Comparison of ENCODE assay signal across 34 cellular contexts in genomic region chr11:84963240-84963639, GRCh38.
"Had no signal": no experiment of that assay in that cellular context is flagged by ENCODE, and none has a peak within 500 bp of the region (broad histone marks: within the 10 kb centered on the region; RNA-seq: fewer than 3 reads in every experiment).

No MANE protein-coding gene starts in this region.

- H3K27me3 ChIP-seq: breast epithelium, esophagus squamous epithelium, uterus had no signal

- H3K27ac ChIP-seq: breast epithelium, epithelial cell of prostate, esophagus squamous epithelium, left ventricle myocardium inferior, parathyroid adenoma, psoas muscle, skin epidermis, uterus, VCaP had no signal

- H3K79me2 ChIP-seq: parathyroid adenoma had no signal

- H3K9me3 Mint-ChIP-seq: stimulated activated memory B cell treated with anti-CD40 and anti-IgM and Interleukin-4, amounts not matched to agents 10 μg/mL and 1 μg/mL and 100 μg/mL, for 72 hours; type B pancreatic cell had no signal

- H3K27me3 Mint-ChIP-seq: activated naive CD4-positive, alpha-beta T cell treated with anti-CD3 and anti-CD28 coated beads, Interleukin-2, amount 10 ng/mL, durations not matched to agents 7 days and 5 days; activated naive CD8-positive, alpha-beta T cell treated with anti-CD3 and anti-CD28 coated beads, Interleukin-2, amount 10 ng/mL, durations not matched to agents 7 days and 5 days; naive thymus-derived CD4-positive, alpha-beta T cell; stimulated activated memory B cell treated with anti-CD40 and anti-IgM and Interleukin-4, amounts not matched to agents 10 μg/mL and 1 μg/mL and 100 μg/mL, for 72 hours; stimulated activated naive CD8-positive, alpha-beta T cell treated with anti-CD3 and anti-CD28 coated beads, Interleukin-15, amount 100 ng/mL, for 72 hours; type B pancreatic cell had no signal

- ATAC-seq: activated CD4-positive, CD25-positive, alpha-beta regulatory T cell treated with anti-CD3 and anti-CD28 coated beads, Interleukin-2, amount 50 U/mL, for 24 hours; naive thymus-derived CD4-positive, alpha-beta T cell; psoas muscle; right cardiac atrium; stimulated activated memory B cell treated with anti-CD40 and anti-IgM and Interleukin-4, amounts not matched to agents 10 μg/mL and 1 μg/mL and 100 μg/mL, for 72 hours; stimulated activated naive CD8-positive, alpha-beta T cell treated with anti-CD3 and anti-CD28 coated beads, Interleukin-15, amount 100 ng/mL, for 72 hours had no signal

- H3K4me3 Mint-ChIP-seq: activated naive CD4-positive, alpha-beta T cell treated with anti-CD3 and anti-CD28 coated beads, Interleukin-2, amount 10 ng/mL, durations not matched to agents 7 days and 5 days; activated naive CD8-positive, alpha-beta T cell treated with anti-CD3 and anti-CD28 coated beads, Interleukin-2, amount 10 ng/mL, durations not matched to agents 7 days and 5 days; activated T-helper 1 cell treated with anti-CD3 and anti-CD28 coated beads, Interleukin-12 subunit alpha, Interleukin-12 subunit beta, Interleukin-2, Interleukin-4 antibody, amounts not matched to agents 30 ng/mL and 10 ng/mL and 1 ng/mL, durations not matched to agents 14 hours and 24 hours and 36 hours; naive thymus-derived CD4-positive, alpha-beta T cell; stimulated activated memory B cell treated with anti-CD40 and anti-IgM and Interleukin-4, amounts not matched to agents 10 μg/mL and 1 μg/mL and 100 μg/mL, for 72 hours; stimulated activated naive CD8-positive, alpha-beta T cell treated with anti-CD3 and anti-CD28 coated beads, Interleukin-15, amount 100 ng/mL, for 72 hours; T-helper 2 cell treated with Interferon-gamma antibody and Interleukin-4, amounts not matched to agents 5 μg/mL and 100 μg/mL, for 36 hours; type B pancreatic cell had no signal

- H3K4me1 Mint-ChIP-seq: activated naive CD4-positive, alpha-beta T cell treated with anti-CD3 and anti-CD28 coated beads, Interleukin-2, amount 10 ng/mL, durations not matched to agents 7 days and 5 days; activated naive CD8-positive, alpha-beta T cell treated with anti-CD3 and anti-CD28 coated beads, Interleukin-2, amount 10 ng/mL, durations not matched to agents 7 days and 5 days; naive thymus-derived CD4-positive, alpha-beta T cell; stimulated activated memory B cell treated with anti-CD40 and anti-IgM and Interleukin-4, amounts not matched to agents 10 μg/mL and 1 μg/mL and 100 μg/mL, for 72 hours; stimulated activated naive CD8-positive, alpha-beta T cell treated with anti-CD3 and anti-CD28 coated beads, Interleukin-15, amount 100 ng/mL, for 72 hours had no signal

- H3K4me3 ChIP-seq: breast epithelium, esophagus squamous epithelium, left ventricle myocardium inferior, psoas muscle, skin epidermis, uterus had no signal

- H3K36me3 Mint-ChIP-seq: activated naive CD4-positive, alpha-beta T cell treated with anti-CD3 and anti-CD28 coated beads, Interleukin-2, amount 10 ng/mL, durations not matched to agents 7 days and 5 days; activated naive CD8-positive, alpha-beta T cell treated with anti-CD3 and anti-CD28 coated beads, Interleukin-2, amount 10 ng/mL, durations not matched to agents 7 days and 5 days; naive thymus-derived CD4-positive, alpha-beta T cell; stimulated activated memory B cell treated with anti-CD40 and anti-IgM and Interleukin-4, amounts not matched to agents 10 μg/mL and 1 μg/mL and 100 μg/mL, for 72 hours; type B pancreatic cell had no signal

- H3K4me1 ChIP-seq: breast epithelium, esophagus squamous epithelium, parathyroid adenoma, psoas muscle, uterus had no signal

- H3K9me3 ChIP-seq: breast epithelium, esophagus squamous epithelium, left ventricle myocardium inferior, psoas muscle, uterus had no signal

- H3K27ac Mint-ChIP-seq: activated naive CD4-positive, alpha-beta T cell treated with anti-CD3 and anti-CD28 coated beads, Interleukin-2, amount 10 ng/mL, durations not matched to agents 7 days and 5 days; activated naive CD8-positive, alpha-beta T cell treated with anti-CD3 and anti-CD28 coated beads, Interleukin-2, amount 10 ng/mL, durations not matched to agents 7 days and 5 days; activated T-helper 1 cell treated with anti-CD3 and anti-CD28 coated beads, Interleukin-12 subunit alpha, Interleukin-12 subunit beta, Interleukin-2, Interleukin-4 antibody, amounts not matched to agents 30 ng/mL and 10 ng/mL and 1 ng/mL, durations not matched to agents 14 hours and 24 hours and 36 hours; naive thymus-derived CD4-positive, alpha-beta T cell; stimulated activated memory B cell treated with anti-CD40 and anti-IgM and Interleukin-4, amounts not matched to agents 10 μg/mL and 1 μg/mL and 100 μg/mL, for 72 hours; stimulated activated naive CD8-positive, alpha-beta T cell treated with anti-CD3 and anti-CD28 coated beads, Interleukin-15, amount 100 ng/mL, for 72 hours; T-helper 2 cell treated with Interferon-gamma antibody and Interleukin-4, amounts not matched to agents 5 μg/mL and 100 μg/mL, for 36 hours; type B pancreatic cell had no signal

- H2AFZ ChIP-seq: parathyroid adenoma had no signal

- H3K36me3 ChIP-seq: breast epithelium, esophagus squamous epithelium, left ventricle myocardium inferior, uterus had no signal

- H3K9ac ChIP-seq: parathyroid adenoma had no signal

- DNase-seq: activated CD4-positive, alpha-beta T cell treated with anti-CD3 and anti-CD28 coated beads for 48 hours; activated CD4-positive, alpha-beta T cell treated with anti-CD3 and anti-CD28 coated beads, Interleukin-2, amount 50 U/mL, for 48 hours; activated CD8-positive, alpha-beta memory T cell treated with anti-CD3 and anti-CD28 coated beads for 24 hours; activated CD8-positive, alpha-beta memory T cell treated with anti-CD3 and anti-CD28 coated beads, Interleukin-2, amount 50 U/mL, for 4 hours; activated gamma-delta T cell; activated naive CD4-positive, alpha-beta T cell treated with anti-CD3 and anti-CD28 coated beads, Interleukin-2, amount 10 ng/mL, durations not matched to agents 7 days and 5 days; activated naive CD8-positive, alpha-beta T cell treated with anti-CD3 and anti-CD28 coated beads, Interleukin-2, amount 10 ng/mL, durations not matched to agents 7 days and 5 days; activated T-cell treated with anti-CD3 and anti-CD28 coated beads, Interleukin-2, amount 50 U/mL, for 1 hour; amniotic stem cell; dermis blood vessel endothelial cell; effector CD4-positive, alpha-beta T cell; esophagus squamous epithelium; glutamatergic neuron; left ventricle myocardium inferior; naive thymus-derived CD4-positive, alpha-beta T cell; occipital lobe; psoas muscle; right cardiac atrium; stimulated activated CD4-positive, alpha-beta T cell treated with anti-CD3 and anti-CD28 coated beads, Interleukin-4, amount 100 ng/mL, for 4 hours; stimulated activated CD8-positive, alpha-beta memory T cell treated with anti-CD3 and anti-CD28 coated beads, Interleukin-4, amount 100 ng/mL, for 48 hours; stimulated activated naive CD8-positive, alpha-beta T cell treated with anti-CD3 and anti-CD28 coated beads, Interleukin-15, amount 100 ng/mL, for 72 hours; substantia nigra; T-helper 1 cell; uterus had no signal
